Comparison of ENCODE assay signal across 8 cellular contexts in genomic region chr10:133318494-133319127, GRCh38. TPM values are rescaled to one million over a fixed set of nuclear protein-coding genes. Genes with fewer than 3 reads are reported as not detected.
DNase-seq lines count a peak whose midpoint lies in the region; ATAC-seq and TF ChIP-seq lines count a peak whose summit lies in the region.

No MANE protein-coding gene starts in this region.

- H3K27me3 ChIP-seq in HL-60 (ENCODE audit: insufficient read depth, poor library complexity, severe bottlenecking) (peaks cover 2% of the 10 kb centered on the region), gastroesophageal sphincter (peaks cover 31% of the 10 kb centered on the region), parathyroid adenoma (ENCODE audit: control insufficient read depth, insufficient read depth, low read length) (no peaks in the 10 kb centered on the region), vagina (no peaks in the 10 kb centered on the region)

- H3K27ac ChIP-seq in HL-60 (replicated peaks) (no peak overlapping the region), gastroesophageal sphincter (no peak overlapping the region), parathyroid adenoma (no peak overlapping the region), vagina (no peak overlapping the region)

- H2AFZ ChIP-seq in parathyroid adenoma = peak overlapping the region; percentile 87

- 20 to 87% methylated on average over 5 to 20 of the region's 51 CpGs for WGBS in gastroesophageal sphincter (ENCODE audit: low coverage in 1 of 2), 2 donors

- ATAC-seq in GM19023 (IDR thresholded peaks at IDR 0.05; ENCODE audit: unreplicated experiment) (peak; percentile 67), gastroesophageal sphincter (peak; percentile 84)

- peak overlapping the region; percentile 69 for H3K4me2 ChIP-seq in parathyroid adenoma (ENCODE audit: low read length)

- DNase-seq in AG09309 (ENCODE audit: low read depth) = no peak
- DNase-seq in HL-60 (ENCODE audit: low read depth in 1 of 2, low spot score in 1 of 2) = peak in 1 of 2 experiments; percentile 73
- peak; percentile 51 for DNase-seq in RKO (ENCODE audit: low spot score)
- DNase-seq in activated effector memory CD4-positive, alpha-beta T cell treated with Interleukin-2 at 50 U/mL for 16 hours = peak; percentile 59
- no peak for DNase-seq in vagina (ENCODE audit: extremely low spot score in 2 of 2)

- H3K4me1 ChIP-seq in gastroesophageal sphincter (peaks cover 0 to 12% (median 3%) of the 10 kb centered on the region in 3 donors), parathyroid adenoma (peaks cover 3% of the 10 kb centered on the region), vagina (peaks cover 6% of the 10 kb centered on the region)

- peak overlapping the region; percentile 50 for H3K4me3 ChIP-seq in AG09309 (ENCODE audit: control insufficient read depth, low read depth, low read length)
- H3K4me3 ChIP-seq in HL-60 (replicated peaks; ENCODE audit: insufficient read depth, low read length) = peak overlapping the region; percentile 24
- H3K4me3 ChIP-seq in gastroesophageal sphincter = peak overlapping the region in 1 of 2 donors; percentile 40
- peak overlapping the region; percentile 28 for H3K4me3 ChIP-seq in parathyroid adenoma (ENCODE audit: low read depth, low read length)
- peak overlapping the region in 1 of 2 donors; percentile 9 for H3K4me3 ChIP-seq in vagina

- intact Hi-C loops in vagina (cut with DNase I) = no loop called here

- TF ChIP-seq POLR2A in gastroesophageal sphincter (IDR thresholded peaks at IDR 0.05) (no peak), vagina (IDR thresholded peaks at IDR 0.05) (no peak)

- H3K79me2 ChIP-seq in parathyroid adenoma = no peaks in the 10 kb centered on the region

- H3K9me3 ChIP-seq in gastroesophageal sphincter = no peaks in the 10 kb centered on the region
- no peaks in the 10 kb centered on the region for H3K9me3 ChIP-seq in parathyroid adenoma (ENCODE audit: control insufficient read depth, low read length)
- H3K9me3 ChIP-seq in vagina = no peaks in the 10 kb centered on the region

- TF ChIP-seq CTCF in AG09309 (IDR thresholded peaks at IDR 0.05; ENCODE audit: control insufficient read depth, insufficient read depth, low read depth, low read length, missing control alignments) = peak; percentile 87
- peak; percentile 73 for TF ChIP-seq CTCF in HL-60 (IDR thresholded peaks at IDR 0.05; ENCODE audit: insufficient read depth, low read length)
- TF ChIP-seq CTCF in gastroesophageal sphincter (IDR thresholded peaks at IDR 0.05) = peak in 3 of 4 experiments; percentile 53 to 77 (median 54)
- peak; percentile 72 for TF ChIP-seq CTCF in parathyroid adenoma (IDR thresholded peaks at IDR 0.05)
- peak; percentile 22 to 49 (median 41) for TF ChIP-seq CTCF in vagina (IDR thresholded peaks at IDR 0.05)

- TF ChIP-seq EP300 in gastroesophageal sphincter (IDR thresholded peaks at IDR 0.05) = no peak

- no peak overlapping the region for H3K9ac ChIP-seq in parathyroid adenoma

- H3K36me3 ChIP-seq in gastroesophageal sphincter = no peaks in the 10 kb centered on the region
- no peaks in the 10 kb centered on the region for H3K36me3 ChIP-seq in parathyroid adenoma (ENCODE audit: control insufficient read depth, insufficient read depth, low read length)
- no peaks in the 10 kb centered on the region for H3K36me3 ChIP-seq in vagina

RNA-seq across cellular contexts. Expression of gene ZNF511, which starts 9.9 kb away (rescaled TPM):
- total RNA-seq in gastroesophageal sphincter (10 to 100 TPM; 15.1 to 42.2 (median 25.4) TPM), vagina (36.3 TPM)

RNA-seq across cellular contexts. Expression of gene TUBGCP2, which starts 9.9 kb away (rescaled TPM):
- total RNA-seq in gastroesophageal sphincter (10 to 100 TPM; 35.8 to 47.3 (median 38.8) TPM), vagina (41.7 TPM)

RNA-seq across cellular contexts. Expression of gene CALY, which starts 18.1 kb away (rescaled TPM):
- 1 to 10 TPM in 2 of 4 donors, under 1 TPM in 1, not detected in 1; 0.47 to 1.5 (median 1.5) TPM for total RNA-seq in gastroesophageal sphincter
- 4.7 TPM for total RNA-seq in vagina

RNA-seq across cellular contexts. Expression of gene PRAP1, which starts 28.6 kb away (rescaled TPM):
- total RNA-seq in gastroesophageal sphincter = not detected
- not detected for total RNA-seq in vagina

RNA-seq across cellular contexts. Expression of gene FUOM, which starts 39.2 kb away (rescaled TPM):
- total RNA-seq in gastroesophageal sphincter = 10 to 100 TPM in 2 of 4 donors, 1 to 10 TPM in 2; 5.4 to 15.7 (median 10.8) TPM
- 54.0 TPM for total RNA-seq in vagina

Comparison
In these comparisons a context has a peak if more than half of its experiments do, and no peak if none do; other contexts are left out.
1. DNase-seq: peak in RKO (single experiment) and activated effector memory CD4-positive, alpha-beta T cell treated with Interleukin-2 at 50 U/mL for 16 hours (single experiment); none in AG09309 (single experiment) and vagina (0 of 2).
2. Peak in every context shown above with its lines, with median percentiles within 50 percentile points of each other: CTCF ChIP-seq.